In the genomic region with DNA sequence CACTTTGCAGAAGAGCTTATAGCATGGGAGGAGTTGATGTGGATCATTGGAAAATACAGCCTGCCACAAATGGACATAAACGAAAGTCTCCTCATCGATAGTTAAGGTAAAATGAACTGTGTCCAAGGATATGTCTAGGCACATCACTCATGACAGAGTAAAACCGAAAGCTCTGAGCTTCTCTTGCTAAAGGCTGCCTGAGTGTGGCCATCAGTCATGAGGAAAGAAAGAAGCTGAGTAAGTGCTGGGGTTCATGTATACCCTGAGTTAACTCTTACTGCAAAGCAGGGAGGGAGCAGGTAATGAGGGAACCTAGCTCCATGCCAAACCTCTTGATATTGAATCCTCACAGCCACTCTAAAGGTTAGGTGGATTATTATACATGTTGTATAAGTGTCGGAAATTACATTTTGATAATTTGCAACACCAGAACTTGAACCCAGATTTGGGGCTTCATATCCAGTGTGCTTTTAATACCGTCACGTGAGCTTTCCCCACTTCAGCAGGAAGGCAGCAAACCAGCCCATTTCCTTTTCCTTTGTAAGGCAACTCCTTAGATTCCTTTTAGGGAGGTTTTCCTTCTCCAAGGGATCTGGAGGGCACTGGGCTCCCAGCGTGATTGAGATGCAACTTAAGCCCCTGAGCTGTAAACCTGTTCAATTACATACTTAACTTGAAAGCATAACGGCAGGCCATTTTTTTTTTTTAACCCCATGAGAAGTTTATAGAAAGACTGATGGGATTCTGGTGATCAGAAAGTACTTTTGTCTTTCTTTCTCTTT, we compare ENCODE assay signal across 2 cellular contexts.
A peak's percentile ranks its signal among the peaks of the same experiment; 100 is the strongest.
TF ChIP-seq lines count a peak whose summit lies in the region.

No MANE protein-coding gene starts in this region.

TF ChIP-seq in H1, 55 proteins besides CTCF, POLR2A, EP300 and RAD21:
- TF ChIP-seq TEAD4 (IDR thresholded peaks at IDR 0.05; ENCODE audit: low read depth, low read length) (no peak), SAP30 (IDR thresholded peaks at IDR 0.05; ENCODE audit: insufficient read depth, insufficient replicate concordance, low read length) (no peak), TAF1 (IDR thresholded peaks at IDR 0.05; ENCODE audit: low read depth, low read length) (no peak), RFX5 (IDR thresholded peaks at IDR 0.05; ENCODE audit: borderline replicate concordance, low read depth, low read length) (no peak), TAF7 (optimal IDR thresholded peaks at IDR 0.05; ENCODE audit: borderline replicate concordance, low read depth, low read length) (no peak), HDAC2 (IDR thresholded peaks at IDR 0.05; ENCODE audit: borderline replicate concordance in 1 of 2, low read depth in 2 of 2, low read length in 2 of 2) (no peak), CHD2 (IDR thresholded peaks at IDR 0.05; ENCODE audit: low read length) (no peak)
- TF ChIP-seq, protein P1, sequence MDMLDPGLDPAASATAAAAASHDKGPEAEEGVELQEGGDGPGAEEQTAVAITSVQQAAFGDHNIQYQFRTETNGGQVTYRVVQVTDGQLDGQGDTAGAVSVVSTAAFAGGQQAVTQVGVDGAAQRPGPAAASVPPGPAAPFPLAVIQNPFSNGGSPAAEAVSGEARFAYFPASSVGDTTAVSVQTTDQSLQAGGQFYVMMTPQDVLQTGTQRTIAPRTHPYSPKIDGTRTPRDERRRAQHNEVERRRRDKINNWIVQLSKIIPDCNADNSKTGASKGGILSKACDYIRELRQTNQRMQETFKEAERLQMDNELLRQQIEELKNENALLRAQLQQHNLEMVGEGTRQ (IDR thresholded peaks at IDR 0.05; ENCODE audit: low read length): 0 out of 2 replicates have a peak, but pooled peaks have one; percentile 10
TF ChIP-seq in H1: peak in this region for 1.

TF ChIP-seq in HepG2, 621 proteins besides CTCF, POLR2A, EP300 and RAD21:
- TF ChIP-seq ZNF761 (CRISPR knock-in tag; conservative IDR thresholded peaks at IDR 0.05): no peak
- TF ChIP-seq TGIF2 (CRISPR knock-in tag; IDR thresholded peaks at IDR 0.05): no peak
- no peak for TF ChIP-seq MTF1 (CRISPR knock-in tag; IDR thresholded peaks at IDR 0.05)
- TF ChIP-seq TBL1XR1 (IDR thresholded peaks at IDR 0.05; ENCODE audit: borderline replicate concordance, low read length, partially characterized antibody): no peak
- no peak for TF ChIP-seq PLRG1 (conservative IDR thresholded peaks at IDR 0.05)
- TF ChIP-seq, protein P2, sequence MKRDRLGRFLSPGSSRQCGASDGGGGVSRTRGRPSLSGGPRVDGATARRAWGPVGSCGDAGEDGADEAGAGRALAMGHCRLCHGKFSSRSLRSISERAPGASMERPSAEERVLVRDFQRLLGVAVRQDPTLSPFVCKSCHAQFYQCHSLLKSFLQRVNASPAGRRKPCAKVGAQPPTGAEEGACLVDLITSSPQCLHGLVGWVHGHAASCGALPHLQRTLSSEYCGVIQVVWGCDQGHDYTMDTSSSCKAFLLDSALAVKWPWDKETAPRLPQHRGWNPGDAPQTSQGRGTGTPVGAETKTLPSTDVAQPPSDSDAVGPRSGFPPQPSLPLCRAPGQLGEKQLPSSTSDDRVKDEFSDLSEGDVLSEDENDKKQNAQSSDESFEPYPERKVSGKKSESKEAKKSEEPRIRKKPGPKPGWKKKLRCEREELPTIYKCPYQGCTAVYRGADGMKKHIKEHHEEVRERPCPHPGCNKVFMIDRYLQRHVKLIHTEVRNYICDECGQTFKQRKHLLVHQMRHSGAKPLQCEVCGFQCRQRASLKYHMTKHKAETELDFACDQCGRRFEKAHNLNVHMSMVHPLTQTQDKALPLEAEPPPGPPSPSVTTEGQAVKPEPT (CRISPR knock-in tag; IDR thresholded peaks at IDR 0.05; ENCODE audit: low read depth): no peak
- TF ChIP-seq ZNF549 (CRISPR knock-in tag; IDR thresholded peaks at IDR 0.05): no peak
- no peak for TF ChIP-seq PAWR (CRISPR knock-in tag; IDR thresholded peaks at IDR 0.05; ENCODE audit: borderline replicate concordance)
- TF ChIP-seq TSC22D2 (CRISPR knock-in tag; IDR thresholded peaks at IDR 0.05; ENCODE audit: borderline replicate concordance): no peak
- no peak for TF ChIP-seq POLR2G (IDR thresholded peaks at IDR 0.05; ENCODE audit: low read depth, low read length)
- no peak for TF ChIP-seq ZIK1 (CRISPR knock-in tag; IDR thresholded peaks at IDR 0.05; ENCODE audit: borderline replicate concordance, low read depth)
- TF ChIP-seq ZNF773 (CRISPR knock-in tag; IDR thresholded peaks at IDR 0.05; ENCODE audit: borderline replicate concordance): no peak
